Comparison of ENCODE assay signal across 30 cellular contexts in genomic region chr13:102944821-102945220, GRCh38.
"Had no signal": no experiment of that assay in that cellular context is flagged by ENCODE, and none has a peak within 500 bp of the region (broad histone marks: within the 10 kb centered on the region; RNA-seq: fewer than 3 reads in every experiment).

No MANE protein-coding gene starts in this region.

- DNase-seq: kidney glomerular epithelial cell; left cardiac atrium; left lung; lower lobe of right lung; mammary epithelial cell; mesenchymal stem cell; naive thymus-derived CD8-positive, alpha-beta T cell; nucleus accumbens; pancreas; posterior cingulate gyrus; retina; right cardiac atrium; sigmoid colon; stimulated activated CD4-positive, alpha-beta T cell treated with anti-CD3 and anti-CD28 coated beads, Interleukin-1b, Interleukin-23, amount 100 ng/mL, for 48 hours; stimulated activated CD4-positive, alpha-beta T cell treated with anti-CD3 and anti-CD28 coated beads, Interleukin-2, amount 100 ng/mL, for 48 hours; stimulated activated CD4-positive, alpha-beta T cell treated with anti-CD3 and anti-CD28 coated beads, Interleukin-4, amount 100 ng/mL, for 4 hours; stimulated activated CD8-positive, alpha-beta memory T cell treated with anti-CD3 and anti-CD28 coated beads, Interleukin-4, amount 100 ng/mL, for 48 hours; stimulated activated naive CD4-positive, alpha-beta T cell treated with Interleukin-2 at 50 U/mL for 16 hours; stimulated activated naive CD8-positive, alpha-beta T cell treated with anti-CD3 and anti-CD28 coated beads, Interleukin-15, amount 100 ng/mL, for 72 hours; substantia nigra; uterus had no signal

- FAIRE-seq: keratinocyte, pancreas had no signal

- H3K27me3 ChIP-seq: hepatocyte, left lung, sigmoid colon, tibial nerve, uterus had no signal

- H3K4me1 ChIP-seq: left lung, lower lobe of right lung, prostate gland, sigmoid colon, uterus had no signal

- H3K4me3 Mint-ChIP-seq: naive thymus-derived CD8-positive, alpha-beta T cell; nephron; neural crest cell; stimulated activated memory B cell treated with anti-CD40 and anti-IgM and Interleukin-4, amounts not matched to agents 10 μg/mL and 1 μg/mL and 100 μg/mL, for 72 hours; stimulated activated naive CD8-positive, alpha-beta T cell treated with anti-CD3 and anti-CD28 coated beads, Interleukin-15, amount 100 ng/mL, for 72 hours; type B pancreatic cell had no signal

- H3K27ac ChIP-seq: left lung, lower lobe of right lung, pancreas, prostate gland, sigmoid colon, tibial nerve, uterus had no signal

- H3K9me3 Mint-ChIP-seq: neural crest cell, type B pancreatic cell had no signal

- H3K27ac Mint-ChIP-seq: naive thymus-derived CD8-positive, alpha-beta T cell; nephron; stimulated activated memory B cell treated with anti-CD40 and anti-IgM and Interleukin-4, amounts not matched to agents 10 μg/mL and 1 μg/mL and 100 μg/mL, for 72 hours; stimulated activated naive CD8-positive, alpha-beta T cell treated with anti-CD3 and anti-CD28 coated beads, Interleukin-15, amount 100 ng/mL, for 72 hours; type B pancreatic cell had no signal

- H3K4me1 Mint-ChIP-seq: naive thymus-derived CD8-positive, alpha-beta T cell; stimulated activated memory B cell treated with anti-CD40 and anti-IgM and Interleukin-4, amounts not matched to agents 10 μg/mL and 1 μg/mL and 100 μg/mL, for 72 hours; stimulated activated naive CD8-positive, alpha-beta T cell treated with anti-CD3 and anti-CD28 coated beads, Interleukin-15, amount 100 ng/mL, for 72 hours had no signal

- ATAC-seq: left cardiac atrium; left lung; lower lobe of right lung; naive thymus-derived CD8-positive, alpha-beta T cell; pancreas; right cardiac atrium; stimulated activated memory B cell treated with anti-CD40 and anti-IgM and Interleukin-4, amounts not matched to agents 10 μg/mL and 1 μg/mL and 100 μg/mL, for 72 hours; stimulated activated naive CD8-positive, alpha-beta T cell treated with anti-CD3 and anti-CD28 coated beads, Interleukin-15, amount 100 ng/mL, for 72 hours had no signal

- H3K36me3 Mint-ChIP-seq: stimulated activated memory B cell treated with anti-CD40 and anti-IgM and Interleukin-4, amounts not matched to agents 10 μg/mL and 1 μg/mL and 100 μg/mL, for 72 hours; type B pancreatic cell had no signal

- H3K27me3 Mint-ChIP-seq: stimulated activated memory B cell treated with anti-CD40 and anti-IgM and Interleukin-4, amounts not matched to agents 10 μg/mL and 1 μg/mL and 100 μg/mL, for 72 hours had no signal

- H3K36me3 ChIP-seq: left lung, lower lobe of right lung, pancreas, prostate gland, sigmoid colon, tibial nerve, uterus had no signal

- H3K9me3 ChIP-seq: lower lobe of right lung, pancreas, prostate gland, sigmoid colon, uterus had no signal

- H3K4me3 ChIP-seq: hepatocyte, left lung, lower lobe of right lung, pancreas, prostate gland, sigmoid colon, smooth muscle cell, tibial nerve, uterus had no signal
